1 cellular context compared by ENCODE assay signal in the genomic region with DNA sequence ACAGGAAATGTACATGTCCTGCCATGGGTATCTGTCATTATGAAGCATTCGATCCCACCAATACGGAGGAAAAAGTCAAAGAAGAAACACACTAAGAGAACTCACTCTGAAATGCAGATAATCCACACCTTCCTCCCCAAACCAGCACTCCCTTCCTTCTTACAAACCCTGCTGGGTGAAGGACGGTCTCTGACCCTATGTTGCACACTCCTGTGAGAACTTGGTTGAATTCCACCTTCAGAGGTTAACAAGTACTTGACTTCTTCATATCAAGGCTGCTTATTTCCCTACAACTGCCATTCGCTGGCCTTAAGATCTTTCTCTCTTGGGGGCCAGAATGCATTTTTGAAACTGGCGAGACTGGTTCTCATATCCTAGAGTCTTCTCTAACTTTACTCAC.
TF ChIP-seq lines count a peak whose summit lies in the region.

No MANE protein-coding gene starts in this region.

TF ChIP-seq in HepG2, 621 proteins besides CTCF, POLR2A, EP300 and RAD21:
- TF ChIP-seq RBM22 (optimal IDR thresholded peaks at IDR 0.05; ENCODE audit: low read length): peak; percentile 39
- no peak for TF ChIP-seq ZNF44 (CRISPR knock-in tag; IDR thresholded peaks at IDR 0.05)
- no peak for TF ChIP-seq ZNF333 (CRISPR knock-in tag; IDR thresholded peaks at IDR 0.05; ENCODE audit: borderline replicate concordance)
- TF ChIP-seq ZNF160 (CRISPR knock-in tag; IDR thresholded peaks at IDR 0.05): no peak
- TF ChIP-seq ZNF800 (CRISPR knock-in tag; IDR thresholded peaks at IDR 0.05): no peak
- no peak for TF ChIP-seq MXD1 (CRISPR knock-in tag; IDR thresholded peaks at IDR 0.05)
- TF ChIP-seq MYNN (CRISPR knock-in tag; IDR thresholded peaks at IDR 0.05; ENCODE audit: low read depth): no peak
- no peak for TF ChIP-seq ZFP90 (CRISPR knock-in tag; IDR thresholded peaks at IDR 0.05; ENCODE audit: borderline replicate concordance)
